8 cellular contexts compared by ENCODE assay signal in the genomic region with DNA sequence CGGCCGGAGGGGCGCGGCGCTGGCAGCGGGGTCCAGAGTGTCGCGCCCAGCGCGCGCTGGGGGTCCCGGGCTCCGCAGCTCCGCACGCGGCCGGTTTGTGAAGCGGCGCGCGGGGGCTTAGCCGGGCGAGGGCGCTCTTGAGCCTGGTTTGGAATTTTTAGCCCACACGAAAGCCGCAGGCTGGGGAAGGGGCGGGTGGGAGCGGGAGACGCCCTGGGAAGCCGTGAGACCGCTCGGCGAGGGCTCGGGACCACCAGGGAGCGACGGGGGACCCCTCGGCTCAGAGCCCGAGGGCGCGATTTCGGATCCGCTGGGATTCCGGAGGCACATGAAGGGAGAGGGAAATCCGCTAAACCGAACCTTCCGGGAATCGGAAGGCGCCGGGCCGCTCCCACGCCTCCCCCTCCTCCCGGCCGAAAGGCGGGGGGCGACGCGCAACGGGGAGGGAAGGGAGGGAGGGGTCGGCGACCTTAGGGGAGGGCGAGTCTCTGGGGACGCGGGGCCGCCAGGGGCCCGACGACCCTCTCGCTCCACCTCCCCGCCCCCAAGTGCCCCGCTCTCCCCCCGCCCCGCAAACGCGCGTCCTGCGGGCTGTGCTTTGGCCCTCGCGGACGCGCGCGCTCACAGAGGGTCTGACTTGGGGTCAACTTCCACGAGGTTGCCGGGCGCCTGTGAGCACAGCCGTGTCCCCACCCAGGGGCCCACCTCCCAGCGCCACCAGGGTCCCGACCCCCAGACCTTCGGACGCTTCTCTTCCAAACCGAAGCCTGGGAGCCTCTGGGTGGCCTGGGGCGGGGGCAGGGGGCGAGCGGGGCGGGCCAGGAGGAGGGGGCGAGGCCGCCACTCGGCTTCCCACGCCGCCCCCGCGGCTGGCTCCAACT.
A peak's percentile ranks its signal among the peaks of the same experiment; 100 is the strongest.
DNase-seq lines count a peak whose midpoint lies in the region; ATAC-seq and TF ChIP-seq lines count a peak whose summit lies in the region.

No MANE protein-coding gene starts in this region.

- peak overlapping the region; percentile 50 to 61 for H3K4me3 ChIP-seq in cardiac fibroblast (replicated peaks in 1 of 2; ENCODE audit: low read depth in 2 of 2, low read length in 2 of 2)

- DNase-seq in CMK (ENCODE audit: low read depth) (peak; percentile 26), HuH-7.5 (ENCODE audit: low spot score) (peak; percentile 99), T-helper 2 cell (peak in 4 of 5 experiments; percentile 14 to 27 (median 24)), cardiac fibroblast (ENCODE audit: low read depth in 2 of 2) (peak; percentile 64 to 66), iris pigment epithelial cell (ENCODE audit: low read depth) (peak; percentile 46)
- peak; percentile 63 for DNase-seq in stimulated activated CD4-positive, alpha-beta T cell treated with anti-CD3 and anti-CD28 coated beads, Interleukin-12 subunit alpha, Interleukin-12 subunit beta, amount 100 ng/mL, for 4 hours

- ATAC-seq in GM19463 (IDR thresholded peaks at IDR 0.05; ENCODE audit: unreplicated experiment) (no peak), HG03342 (IDR thresholded peaks at IDR 0.05; ENCODE audit: unreplicated experiment) (no peak)

- TF ChIP-seq CTCF in cardiac fibroblast (IDR thresholded peaks at IDR 0.05; ENCODE audit: low read depth, low read length): peak; percentile 64

Comparison
In these comparisons a context has a peak if more than half of its experiments do, and no peak if none do; other contexts are left out.
1. DNase-seq: peak in every context shown above with its lines; median percentile 99 in HuH-7.5; 65 in cardiac fibroblast; 63 in stimulated activated CD4-positive, alpha-beta T cell treated with anti-CD3 and anti-CD28 coated beads, Interleukin-12 subunit alpha, Interleukin-12 subunit beta, amount 100 ng/mL, for 4 hours; 46 in iris pigment epithelial cell; 26 in CMK; 24 in T-helper 2 cell.